Comparison of ENCODE assay signal across 16 cellular contexts in the genomic region with DNA sequence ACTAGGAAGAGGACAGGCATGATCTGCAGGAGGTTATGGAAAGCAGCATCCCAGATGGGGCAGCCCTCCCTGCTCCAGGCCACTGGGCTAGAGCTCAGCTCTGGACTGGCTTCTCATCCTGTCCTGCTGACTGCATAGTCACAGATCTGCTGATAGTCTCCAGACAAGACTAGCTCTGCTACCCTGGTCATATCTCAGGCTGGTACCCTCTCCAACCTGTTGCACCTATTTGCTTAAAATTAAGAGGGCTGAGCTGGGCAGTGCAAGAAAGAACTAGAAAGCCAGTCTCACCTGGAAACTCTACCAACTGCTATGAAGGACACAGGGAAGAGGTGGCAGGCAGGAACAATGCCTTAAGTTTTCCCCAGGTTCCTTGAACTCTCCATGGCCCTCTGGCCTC. TPM values are rescaled to one million over a fixed set of nuclear protein-coding genes. Genes with fewer than 3 reads are reported as not detected.
DNase-seq lines count a peak whose midpoint lies in the region; ATAC-seq and TF ChIP-seq lines count a peak whose summit lies in the region.
"Had no signal": no experiment of that assay in that cellular context is flagged by ENCODE, and none has a peak within 500 bp of the region (broad histone marks: within the 10 kb centered on the region; RNA-seq: fewer than 3 reads in every experiment).

No MANE protein-coding gene starts in this region.

- H3K36me3 ChIP-seq in muscle layer of colon (ENCODE audit: insufficient read depth, low read length) = peaks cover 24% of the 10 kb centered on the region
- H3K36me3 ChIP-seq: MG63 had no signal

- H3K4me3 ChIP-seq in muscle layer of colon (ENCODE audit: low read depth in 1 of 2, low read length in 2 of 2) = no peak overlapping the region
- H3K4me3 ChIP-seq: MG63 had no signal

- no peaks in the 10 kb centered on the region for H3K9me3 ChIP-seq in muscle layer of colon (ENCODE audit: low read length)
- H3K9me3 ChIP-seq: MG63 had no signal

- H3K4me1 Mint-ChIP-seq in activated CD8-positive, alpha-beta T cell treated with anti-CD3 and anti-CD28 coated beads, Interleukin-2, amount 10 ng/mL, durations not matched to agents 7 days and 5 days (ENCODE audit: low read depth) = peaks cover 67% of the 10 kb centered on the region
- peaks cover 93% of the 10 kb centered on the region for H3K4me1 Mint-ChIP-seq in stimulated activated naive CD8-positive, alpha-beta T cell treated with anti-CD3 and anti-CD28 coated beads, Interleukin-15, amount 100 ng/mL, for 72 hours

- TF ChIP-seq CTCF in RWPE1 (conservative IDR thresholded peaks at IDR 0.05; ENCODE audit: low read depth) = no peak

- H3K27ac ChIP-seq in muscle layer of colon (ENCODE audit: low read depth, low read length) (peak overlapping the region; percentile 72), RWPE1 (no peak overlapping the region)

- CTCF ChIA-PET in activated CD8-positive, alpha-beta T cell treated with anti-CD3 and anti-CD28 coated beads, Interleukin-2, amount 10 ng/mL, durations not matched to agents 7 days and 5 days (lab: Charles Lee) = interaction anchor here (1.5 to 5.7 kb wide), 3 partner anchors 10 to 12 kb away, joined by 3 to 34 read pairs (median 22); no protein-coding TSS in a partner anchor
- CTCF ChIA-PET in RWPE1 (lab: Yijun Ruan, JAX) = interaction anchor here (1.2 to 1.3 kb wide), 2 partner anchors 73 to 129 kb away, joined by 3 to 5 read pairs; no protein-coding TSS in a partner anchor

- H3K27ac Mint-ChIP-seq in activated CD8-positive, alpha-beta T cell treated with anti-CD3 and anti-CD28 coated beads, Interleukin-2, amount 10 ng/mL, durations not matched to agents 7 days and 5 days = peak overlapping the region; percentile 52
- H3K27ac Mint-ChIP-seq in stimulated activated naive CD8-positive, alpha-beta T cell treated with anti-CD3 and anti-CD28 coated beads, Interleukin-15, amount 100 ng/mL, for 72 hours = peak overlapping the region; percentile 66 to 85
- H3K27ac Mint-ChIP-seq: T-helper 2 cell treated with Interferon-gamma antibody and Interleukin-4, amounts not matched to agents 5 μg/mL and 100 μg/mL, for 36 hours had no signal

- H3K9me3 Mint-ChIP-seq in activated CD8-positive, alpha-beta T cell treated with anti-CD3 and anti-CD28 coated beads, Interleukin-2, amount 10 ng/mL, durations not matched to agents 7 days and 5 days (ENCODE audit: insufficient read depth) = no peaks in the 10 kb centered on the region
- no peaks in the 10 kb centered on the region for H3K9me3 Mint-ChIP-seq in stimulated activated naive CD8-positive, alpha-beta T cell treated with anti-CD3 and anti-CD28 coated beads, Interleukin-15, amount 100 ng/mL, for 72 hours
- H3K9me3 Mint-ChIP-seq: T-helper 2 cell treated with Interferon-gamma antibody and Interleukin-4, amounts not matched to agents 5 μg/mL and 100 μg/mL, for 36 hours had no signal

- POLR2A ChIA-PET in activated CD8-positive, alpha-beta T cell treated with anti-CD3 and anti-CD28 coated beads, Interleukin-2, amount 10 ng/mL, durations not matched to agents 7 days and 5 days (lab: Charles Lee) = interaction anchor here (0.8 to 1.1 kb wide), 2 partner anchors 24 to 292 kb away, joined by 3 read pairs; no protein-coding TSS in a partner anchor
- POLR2A ChIA-PET in RWPE1 (lab: Yijun Ruan, JAX; ENCODE audit: low non-redundant PET) = no interaction called here

- H3K4me1 ChIP-seq in muscle layer of colon (ENCODE audit: insufficient read depth, low read length) = peaks cover 76% of the 10 kb centered on the region

- H3K9ac ChIP-seq in muscle layer of colon (ENCODE audit: low read length) = no peak overlapping the region

- H3K4me3 Mint-ChIP-seq in activated CD8-positive, alpha-beta T cell treated with anti-CD3 and anti-CD28 coated beads, Interleukin-2, amount 10 ng/mL, durations not matched to agents 7 days and 5 days = no peak overlapping the region
- H3K4me3 Mint-ChIP-seq in stimulated activated naive CD8-positive, alpha-beta T cell treated with anti-CD3 and anti-CD28 coated beads, Interleukin-15, amount 100 ng/mL, for 72 hours = peak overlapping the region; percentile 41 to 74
- H3K4me3 Mint-ChIP-seq: T-helper 2 cell treated with Interferon-gamma antibody and Interleukin-4, amounts not matched to agents 5 μg/mL and 100 μg/mL, for 36 hours had no signal

- H3K27me3 ChIP-seq in muscle layer of colon (ENCODE audit: control insufficient read depth in 1 of 2, insufficient read depth in 2 of 2, low read length in 2 of 2) = no peaks in the 10 kb centered on the region
- H3K27me3 ChIP-seq: MG63 had no signal

- peak; percentile 17 for DNase-seq in activated T-cell treated with anti-CD3 and anti-CD28 coated beads, Interleukin-2, amount 50 U/mL, for 1 hour
- DNase-seq in activated T-cell treated with anti-CD3 and anti-CD28 coated beads for 4 hours (no peak), RWPE1 (ENCODE audit: low spot score) (no peak), dermis blood vessel endothelial cell (no peak)
- DNase-seq in activated CD8-positive, alpha-beta T cell treated with anti-CD3 and anti-CD28 coated beads, Interleukin-2, amount 10 ng/mL, durations not matched to agents 7 days and 5 days = no peak
- DNase-seq in stimulated activated naive CD8-positive, alpha-beta T cell treated with anti-CD3 and anti-CD28 coated beads, Interleukin-15, amount 100 ng/mL, for 72 hours = no peak
- DNase-seq: activated CD4-positive, alpha-beta T cell treated with anti-CD3 and anti-CD28 coated beads, Interleukin-2, amount 50 U/mL, for 1 hour; activated gamma-delta T cell treated with Interleukin-2 at 50 U/mL for 16 hours; GF-D8; MG63; midbrain; NCI-H2107; Right ventricle myocardium superior had no signal

- ATAC-seq in activated CD8-positive, alpha-beta T cell treated with anti-CD3 and anti-CD28 coated beads, Interleukin-2, amount 10 ng/mL, durations not matched to agents 7 days and 5 days = no peak
- no peak for ATAC-seq in stimulated activated naive CD8-positive, alpha-beta T cell treated with anti-CD3 and anti-CD28 coated beads, Interleukin-15, amount 100 ng/mL, for 72 hours
- ATAC-seq in GM18873 (IDR thresholded peaks at IDR 0.05; ENCODE audit: low FRiP score, unreplicated experiment) = no peak

- peaks cover 47% of the 10 kb centered on the region for H3K36me3 Mint-ChIP-seq in activated CD8-positive, alpha-beta T cell treated with anti-CD3 and anti-CD28 coated beads, Interleukin-2, amount 10 ng/mL, durations not matched to agents 7 days and 5 days (ENCODE audit: low read depth)

- no peaks in the 10 kb centered on the region for H3K27me3 Mint-ChIP-seq in activated CD8-positive, alpha-beta T cell treated with anti-CD3 and anti-CD28 coated beads, Interleukin-2, amount 10 ng/mL, durations not matched to agents 7 days and 5 days (ENCODE audit: low read depth)
- H3K27me3 Mint-ChIP-seq in stimulated activated naive CD8-positive, alpha-beta T cell treated with anti-CD3 and anti-CD28 coated beads, Interleukin-15, amount 100 ng/mL, for 72 hours = no peaks in the 10 kb centered on the region

RNA-seq across cellular contexts. Expression of gene ITPKB, which starts 40.4 kb away (rescaled TPM):
- total RNA-seq in activated CD8-positive, alpha-beta T cell treated with anti-CD3 and anti-CD28 coated beads, Interleukin-2, amount 10 ng/mL, durations not matched to agents 7 days and 5 days = 10 to 100 TPM; 47.0 to 47.4 TPM
- 36.9 TPM in 2 replicates for total RNA-seq in dermis blood vessel endothelial cell
